In the genomic region with DNA sequence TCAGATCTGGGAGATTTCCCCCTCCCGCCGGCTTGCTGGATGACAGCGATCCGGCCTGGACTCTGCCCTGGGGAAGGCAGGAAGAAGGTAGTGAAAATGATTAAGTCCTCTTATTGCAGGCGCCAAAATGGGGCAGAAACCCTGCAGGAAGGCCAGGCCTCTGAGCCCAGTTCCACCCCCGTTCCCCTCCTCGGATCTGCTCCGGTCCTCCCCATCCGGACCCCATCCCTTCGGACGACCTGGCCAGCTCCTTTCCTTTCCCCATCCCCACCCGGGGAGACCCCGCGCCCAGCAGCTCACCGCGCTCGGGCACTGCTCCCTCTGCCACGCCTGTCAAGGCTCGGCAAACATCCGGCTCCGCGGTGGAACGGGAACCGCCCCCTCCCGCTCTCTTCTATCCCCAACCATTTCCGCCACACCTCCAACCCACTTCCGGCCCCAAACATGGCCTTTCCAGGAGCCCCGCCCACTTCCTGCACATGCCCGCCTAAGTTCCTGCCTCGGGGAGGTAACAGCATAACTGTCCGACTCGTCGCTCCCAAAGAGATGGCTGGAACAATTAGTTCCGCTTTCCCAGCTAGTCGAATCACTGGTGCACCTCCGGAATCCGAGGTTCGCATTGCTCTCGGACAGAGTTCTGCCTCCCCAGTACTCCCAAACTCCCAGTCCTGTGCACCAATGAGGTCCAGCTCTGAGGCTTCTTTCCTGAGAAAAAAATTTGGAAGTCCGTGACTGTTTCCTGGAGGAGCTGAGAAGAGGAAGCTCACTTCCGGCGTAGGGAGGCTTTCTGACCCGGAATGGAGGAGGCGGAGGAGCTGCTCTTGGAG, we compare ENCODE assay signal across 1 cellular context.
TF ChIP-seq lines count a peak whose summit lies in the region.

A gene (minus strand): TSS at position 369 of the 827 bp plus-strand sequence. CDS start 4,512 bp downstream, outside the sequence.
A gene (plus strand): TSS at position 781 of the 827 bp plus-strand sequence. CDS start 17 bp downstream, at position 798.

TF ChIP-seq in HepG2, 621 proteins besides CTCF, POLR2A, EP300 and RAD21 (continued from another document and continues in another):
- TF ChIP-seq ZNF263 (CRISPR knock-in tag; IDR thresholded peaks at IDR 0.05) (peak; percentile 79), NFYB (CRISPR knock-in tag; IDR thresholded peaks at IDR 0.05) (peak; percentile 29; the same call in 1 of the 2 replicates), ZNF562 (CRISPR knock-in tag; IDR thresholded peaks at IDR 0.05; ENCODE audit: borderline replicate concordance) (no peak), ZNF44 (CRISPR knock-in tag; IDR thresholded peaks at IDR 0.05) (no peak), MBNL3 (CRISPR knock-in tag; conservative IDR thresholded peaks at IDR 0.05) (no peak), ZNF256 (CRISPR knock-in tag; conservative IDR thresholded peaks at IDR 0.05) (peak; percentile 26; the same call in 1 of the 2 replicates), ZNF605 (CRISPR knock-in tag; IDR thresholded peaks at IDR 0.05) (peak; percentile 0), ZNF781 (CRISPR knock-in tag; IDR thresholded peaks at IDR 0.05; ENCODE audit: borderline replicate concordance, not compliant biosample characterization) (peak; percentile 17), NFYC (CRISPR knock-in tag; IDR thresholded peaks at IDR 0.05) (0 out of 2 replicates have a peak, but pooled peaks have one; percentile 11), ZNF460 (CRISPR knock-in tag; IDR thresholded peaks at IDR 0.05; ENCODE audit: borderline replicate concordance) (no peak; the same call in 1 of the 2 replicates), KDM5A (IDR thresholded peaks at IDR 0.05; ENCODE audit: borderline replicate concordance, low read length) (peak; percentile 100), ZNF747 (CRISPR knock-in tag; IDR thresholded peaks at IDR 0.05; ENCODE audit: borderline replicate concordance) (no peak; the same call in 1 of the 2 replicates), NR2F2 (IDR thresholded peaks at IDR 0.05; ENCODE audit: borderline replicate concordance, low read depth) (peak; percentile 70; the same call in 1 of the 2 replicates), SIN3B (IDR thresholded peaks at IDR 0.05; ENCODE audit: low read length) (peak; percentile 81), XBP1 (CRISPR knock-in tag; IDR thresholded peaks at IDR 0.05) (no peak), TAF15 (IDR thresholded peaks at IDR 0.05; ENCODE audit: low read depth, low read length, poor library complexity, severe bottlenecking) (no peak), YEATS2 (CRISPR knock-in tag; IDR thresholded peaks at IDR 0.05; ENCODE audit: borderline replicate concordance) (peak; percentile 94), SSRP1 (CRISPR knock-in tag; IDR thresholded peaks at IDR 0.05) (no peak), XRCC5 (optimal IDR thresholded peaks at IDR 0.05; ENCODE audit: low read length) (peak; percentile 98), SMARCE1 (IDR thresholded peaks at IDR 0.05; ENCODE audit: borderline replicate concordance) (no peak), CC2D1A (CRISPR knock-in tag; IDR thresholded peaks at IDR 0.05) (no peak), POLR2AphosphoS2 (IDR thresholded peaks at IDR 0.05; ENCODE audit: low read depth, low read length) (no peak), HNF4G (IDR thresholded peaks at IDR 0.05; ENCODE audit: borderline replicate concordance, low read depth, low read length) (0 out of 2 replicates have a peak, but pooled peaks have one; percentile 22), HNF4G (CRISPR knock-in tag; IDR thresholded peaks at IDR 0.05; ENCODE audit: borderline replicate concordance, low read depth) (peak; percentile 69; the same call in 1 of the 2 replicates), TAF1 (CRISPR knock-in tag; IDR thresholded peaks at IDR 0.05) (peak; percentile 85), ZNF563 (CRISPR knock-in tag; IDR thresholded peaks at IDR 0.05) (no peak), KDM6A (CRISPR knock-in tag; IDR thresholded peaks at IDR 0.05; ENCODE audit: low read depth) (no peak), ZNF121 (CRISPR knock-in tag; IDR thresholded peaks at IDR 0.05) (no peak), SALL1 (CRISPR knock-in tag; IDR thresholded peaks at IDR 0.05) (peak; percentile 69), ZFP90 (CRISPR knock-in tag; IDR thresholded peaks at IDR 0.05; ENCODE audit: borderline replicate concordance) (peak; percentile 47; the same call in 1 of the 2 replicates), CHD4 (IDR thresholded peaks at IDR 0.05; ENCODE audit: borderline replicate concordance, low read length) (no peak), JUND (CRISPR knock-in tag; IDR thresholded peaks at IDR 0.05) (no peak), MYC (CRISPR knock-in tag; IDR thresholded peaks at IDR 0.05; ENCODE audit: borderline replicate concordance) (peak; percentile 92)
- TF ChIP-seq, protein P1, sequence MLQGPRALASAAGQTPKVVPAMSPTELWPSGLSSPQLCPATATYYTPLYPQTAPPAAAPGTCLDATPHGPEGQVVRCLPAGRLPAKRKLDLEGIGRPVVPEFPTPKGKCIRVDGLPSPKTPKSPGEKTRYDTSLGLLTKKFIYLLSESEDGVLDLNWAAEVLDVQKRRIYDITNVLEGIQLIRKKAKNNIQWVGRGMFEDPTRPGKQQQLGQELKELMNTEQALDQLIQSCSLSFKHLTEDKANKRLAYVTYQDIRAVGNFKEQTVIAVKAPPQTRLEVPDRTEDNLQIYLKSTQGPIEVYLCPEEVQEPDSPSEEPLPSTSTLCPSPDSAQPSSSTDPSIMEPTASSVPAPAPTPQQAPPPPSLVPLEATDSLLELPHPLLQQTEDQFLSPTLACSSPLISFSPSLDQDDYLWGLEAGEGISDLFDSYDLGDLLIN (CRISPR knock-in tag; IDR thresholded peaks at IDR 0.05; ENCODE audit: borderline replicate concordance) = peak; percentile 60; the same call in 1 of the 2 replicates
- TF ChIP-seq, protein P2, sequence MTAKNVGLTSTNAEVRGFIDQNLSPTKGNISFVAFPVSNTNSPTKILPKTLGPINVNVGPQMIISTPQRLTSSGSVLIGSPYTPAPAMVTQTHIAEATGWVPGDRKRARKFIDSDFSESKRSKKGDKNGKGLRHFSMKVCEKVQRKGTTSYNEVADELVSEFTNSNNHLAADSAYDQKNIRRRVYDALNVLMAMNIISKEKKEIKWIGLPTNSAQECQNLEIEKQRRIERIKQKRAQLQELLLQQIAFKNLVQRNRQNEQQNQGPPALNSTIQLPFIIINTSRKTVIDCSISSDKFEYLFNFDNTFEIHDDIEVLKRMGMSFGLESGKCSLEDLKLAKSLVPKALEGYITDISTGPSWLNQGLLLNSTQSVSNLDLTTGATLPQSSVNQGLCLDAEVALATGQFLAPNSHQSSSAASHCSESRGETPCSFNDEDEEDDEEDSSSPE (CRISPR knock-in tag; IDR thresholded peaks at IDR 0.05) = peak; percentile 64
- TF ChIP-seq, protein P3, sequence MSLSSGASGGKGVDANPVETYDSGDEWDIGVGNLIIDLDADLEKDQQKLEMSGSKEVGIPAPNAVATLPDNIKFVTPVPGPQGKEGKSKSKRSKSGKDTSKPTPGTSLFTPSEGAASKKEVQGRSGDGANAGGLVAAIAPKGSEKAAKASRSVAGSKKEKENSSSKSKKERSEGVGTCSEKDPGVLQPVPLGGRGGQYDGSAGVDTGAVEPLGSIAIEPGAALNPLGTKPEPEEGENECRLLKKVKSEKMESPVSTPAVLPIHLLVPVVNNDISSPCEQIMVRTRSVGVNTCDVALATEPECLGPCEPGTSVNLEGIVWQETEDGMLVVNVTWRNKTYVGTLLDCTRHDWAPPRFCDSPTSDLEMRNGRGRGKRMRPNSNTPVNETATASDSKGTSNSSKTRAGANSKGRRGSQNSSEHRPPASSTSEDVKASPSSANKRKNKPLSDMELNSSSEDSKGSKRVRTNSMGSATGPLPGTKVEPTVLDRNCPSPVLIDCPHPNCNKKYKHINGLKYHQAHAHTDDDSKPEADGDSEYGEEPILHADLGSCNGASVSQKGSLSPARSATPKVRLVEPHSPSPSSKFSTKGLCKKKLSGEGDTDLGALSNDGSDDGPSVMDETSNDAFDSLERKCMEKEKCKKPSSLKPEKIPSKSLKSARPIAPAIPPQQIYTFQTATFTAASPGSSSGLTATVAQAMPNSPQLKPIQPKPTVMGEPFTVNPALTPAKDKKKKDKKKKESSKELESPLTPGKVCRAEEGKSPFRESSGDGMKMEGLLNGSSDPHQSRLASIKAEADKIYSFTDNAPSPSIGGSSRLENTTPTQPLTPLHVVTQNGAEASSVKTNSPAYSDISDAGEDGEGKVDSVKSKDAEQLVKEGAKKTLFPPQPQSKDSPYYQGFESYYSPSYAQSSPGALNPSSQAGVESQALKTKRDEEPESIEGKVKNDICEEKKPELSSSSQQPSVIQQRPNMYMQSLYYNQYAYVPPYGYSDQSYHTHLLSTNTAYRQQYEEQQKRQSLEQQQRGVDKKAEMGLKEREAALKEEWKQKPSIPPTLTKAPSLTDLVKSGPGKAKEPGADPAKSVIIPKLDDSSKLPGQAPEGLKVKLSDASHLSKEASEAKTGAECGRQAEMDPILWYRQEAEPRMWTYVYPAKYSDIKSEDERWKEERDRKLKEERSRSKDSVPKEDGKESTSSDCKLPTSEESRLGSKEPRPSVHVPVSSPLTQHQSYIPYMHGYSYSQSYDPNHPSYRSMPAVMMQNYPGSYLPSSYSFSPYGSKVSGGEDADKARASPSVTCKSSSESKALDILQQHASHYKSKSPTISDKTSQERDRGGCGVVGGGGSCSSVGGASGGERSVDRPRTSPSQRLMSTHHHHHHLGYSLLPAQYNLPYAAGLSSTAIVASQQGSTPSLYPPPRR (CRISPR knock-in tag; IDR thresholded peaks at IDR 0.05; ENCODE audit: borderline replicate concordance) = peak; percentile 64
- TF ChIP-seq, protein P4, sequence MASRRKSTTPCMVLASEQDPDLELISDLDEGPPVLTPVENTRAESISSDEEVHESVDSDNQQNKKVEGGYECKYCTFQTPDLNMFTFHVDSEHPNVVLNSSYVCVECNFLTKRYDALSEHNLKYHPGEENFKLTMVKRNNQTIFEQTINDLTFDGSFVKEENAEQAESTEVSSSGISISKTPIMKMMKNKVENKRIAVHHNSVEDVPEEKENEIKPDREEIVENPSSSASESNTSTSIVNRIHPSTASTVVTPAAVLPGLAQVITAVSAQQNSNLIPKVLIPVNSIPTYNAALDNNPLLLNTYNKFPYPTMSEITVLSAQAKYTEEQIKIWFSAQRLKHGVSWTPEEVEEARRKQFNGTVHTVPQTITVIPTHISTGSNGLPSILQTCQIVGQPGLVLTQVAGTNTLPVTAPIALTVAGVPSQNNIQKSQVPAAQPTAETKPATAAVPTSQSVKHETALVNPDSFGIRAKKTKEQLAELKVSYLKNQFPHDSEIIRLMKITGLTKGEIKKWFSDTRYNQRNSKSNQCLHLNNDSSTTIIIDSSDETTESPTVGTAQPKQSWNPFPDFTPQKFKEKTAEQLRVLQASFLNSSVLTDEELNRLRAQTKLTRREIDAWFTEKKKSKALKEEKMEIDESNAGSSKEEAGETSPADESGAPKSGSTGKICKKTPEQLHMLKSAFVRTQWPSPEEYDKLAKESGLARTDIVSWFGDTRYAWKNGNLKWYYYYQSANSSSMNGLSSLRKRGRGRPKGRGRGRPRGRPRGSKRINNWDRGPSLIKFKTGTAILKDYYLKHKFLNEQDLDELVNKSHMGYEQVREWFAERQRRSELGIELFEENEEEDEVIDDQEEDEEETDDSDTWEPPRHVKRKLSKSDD (CRISPR knock-in tag; IDR thresholded peaks at IDR 0.05; ENCODE audit: low read depth) = no peak
- TF ChIP-seq, protein P5, sequence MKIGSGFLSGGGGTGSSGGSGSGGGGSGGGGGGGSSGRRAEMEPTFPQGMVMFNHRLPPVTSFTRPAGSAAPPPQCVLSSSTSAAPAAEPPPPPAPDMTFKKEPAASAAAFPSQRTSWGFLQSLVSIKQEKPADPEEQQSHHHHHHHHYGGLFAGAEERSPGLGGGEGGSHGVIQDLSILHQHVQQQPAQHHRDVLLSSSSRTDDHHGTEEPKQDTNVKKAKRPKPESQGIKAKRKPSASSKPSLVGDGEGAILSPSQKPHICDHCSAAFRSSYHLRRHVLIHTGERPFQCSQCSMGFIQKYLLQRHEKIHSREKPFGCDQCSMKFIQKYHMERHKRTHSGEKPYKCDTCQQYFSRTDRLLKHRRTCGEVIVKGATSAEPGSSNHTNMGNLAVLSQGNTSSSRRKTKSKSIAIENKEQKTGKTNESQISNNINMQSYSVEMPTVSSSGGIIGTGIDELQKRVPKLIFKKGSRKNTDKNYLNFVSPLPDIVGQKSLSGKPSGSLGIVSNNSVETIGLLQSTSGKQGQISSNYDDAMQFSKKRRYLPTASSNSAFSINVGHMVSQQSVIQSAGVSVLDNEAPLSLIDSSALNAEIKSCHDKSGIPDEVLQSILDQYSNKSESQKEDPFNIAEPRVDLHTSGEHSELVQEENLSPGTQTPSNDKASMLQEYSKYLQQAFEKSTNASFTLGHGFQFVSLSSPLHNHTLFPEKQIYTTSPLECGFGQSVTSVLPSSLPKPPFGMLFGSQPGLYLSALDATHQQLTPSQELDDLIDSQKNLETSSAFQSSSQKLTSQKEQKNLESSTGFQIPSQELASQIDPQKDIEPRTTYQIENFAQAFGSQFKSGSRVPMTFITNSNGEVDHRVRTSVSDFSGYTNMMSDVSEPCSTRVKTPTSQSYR (CRISPR knock-in tag; IDR thresholded peaks at IDR 0.05; ENCODE audit: borderline replicate concordance) = 0 out of 2 replicates have a peak, but pooled peaks have one; percentile 8
- TF ChIP-seq, protein P6, sequence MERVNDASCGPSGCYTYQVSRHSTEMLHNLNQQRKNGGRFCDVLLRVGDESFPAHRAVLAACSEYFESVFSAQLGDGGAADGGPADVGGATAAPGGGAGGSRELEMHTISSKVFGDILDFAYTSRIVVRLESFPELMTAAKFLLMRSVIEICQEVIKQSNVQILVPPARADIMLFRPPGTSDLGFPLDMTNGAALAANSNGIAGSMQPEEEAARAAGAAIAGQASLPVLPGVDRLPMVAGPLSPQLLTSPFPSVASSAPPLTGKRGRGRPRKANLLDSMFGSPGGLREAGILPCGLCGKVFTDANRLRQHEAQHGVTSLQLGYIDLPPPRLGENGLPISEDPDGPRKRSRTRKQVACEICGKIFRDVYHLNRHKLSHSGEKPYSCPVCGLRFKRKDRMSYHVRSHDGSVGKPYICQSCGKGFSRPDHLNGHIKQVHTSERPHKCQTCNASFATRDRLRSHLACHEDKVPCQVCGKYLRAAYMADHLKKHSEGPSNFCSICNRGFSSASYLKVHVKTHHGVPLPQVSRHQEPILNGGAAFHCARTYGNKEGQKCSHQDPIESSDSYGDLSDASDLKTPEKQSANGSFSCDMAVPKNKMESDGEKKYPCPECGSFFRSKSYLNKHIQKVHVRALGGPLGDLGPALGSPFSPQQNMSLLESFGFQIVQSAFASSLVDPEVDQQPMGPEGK (CRISPR knock-in tag; IDR thresholded peaks at IDR 0.05) = peak; percentile 72
- TF ChIP-seq, protein P7, sequence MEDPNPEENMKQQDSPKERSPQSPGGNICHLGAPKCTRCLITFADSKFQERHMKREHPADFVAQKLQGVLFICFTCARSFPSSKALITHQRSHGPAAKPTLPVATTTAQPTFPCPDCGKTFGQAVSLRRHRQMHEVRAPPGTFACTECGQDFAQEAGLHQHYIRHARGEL (CRISPR knock-in tag; IDR thresholded peaks at IDR 0.05) = no peak
- TF ChIP-seq, protein P8, sequence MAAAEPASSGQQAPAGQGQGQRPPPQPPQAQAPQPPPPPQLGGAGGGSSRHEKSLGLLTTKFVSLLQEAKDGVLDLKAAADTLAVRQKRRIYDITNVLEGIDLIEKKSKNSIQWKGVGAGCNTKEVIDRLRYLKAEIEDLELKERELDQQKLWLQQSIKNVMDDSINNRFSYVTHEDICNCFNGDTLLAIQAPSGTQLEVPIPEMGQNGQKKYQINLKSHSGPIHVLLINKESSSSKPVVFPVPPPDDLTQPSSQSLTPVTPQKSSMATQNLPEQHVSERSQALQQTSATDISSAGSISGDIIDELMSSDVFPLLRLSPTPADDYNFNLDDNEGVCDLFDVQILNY (CRISPR knock-in tag; conservative IDR thresholded peaks at IDR 0.05) = 0 out of 2 replicates have a peak, but pooled peaks have one; percentile 19
